Comparison of ENCODE assay signal across 1 cellular context in the genomic region with DNA sequence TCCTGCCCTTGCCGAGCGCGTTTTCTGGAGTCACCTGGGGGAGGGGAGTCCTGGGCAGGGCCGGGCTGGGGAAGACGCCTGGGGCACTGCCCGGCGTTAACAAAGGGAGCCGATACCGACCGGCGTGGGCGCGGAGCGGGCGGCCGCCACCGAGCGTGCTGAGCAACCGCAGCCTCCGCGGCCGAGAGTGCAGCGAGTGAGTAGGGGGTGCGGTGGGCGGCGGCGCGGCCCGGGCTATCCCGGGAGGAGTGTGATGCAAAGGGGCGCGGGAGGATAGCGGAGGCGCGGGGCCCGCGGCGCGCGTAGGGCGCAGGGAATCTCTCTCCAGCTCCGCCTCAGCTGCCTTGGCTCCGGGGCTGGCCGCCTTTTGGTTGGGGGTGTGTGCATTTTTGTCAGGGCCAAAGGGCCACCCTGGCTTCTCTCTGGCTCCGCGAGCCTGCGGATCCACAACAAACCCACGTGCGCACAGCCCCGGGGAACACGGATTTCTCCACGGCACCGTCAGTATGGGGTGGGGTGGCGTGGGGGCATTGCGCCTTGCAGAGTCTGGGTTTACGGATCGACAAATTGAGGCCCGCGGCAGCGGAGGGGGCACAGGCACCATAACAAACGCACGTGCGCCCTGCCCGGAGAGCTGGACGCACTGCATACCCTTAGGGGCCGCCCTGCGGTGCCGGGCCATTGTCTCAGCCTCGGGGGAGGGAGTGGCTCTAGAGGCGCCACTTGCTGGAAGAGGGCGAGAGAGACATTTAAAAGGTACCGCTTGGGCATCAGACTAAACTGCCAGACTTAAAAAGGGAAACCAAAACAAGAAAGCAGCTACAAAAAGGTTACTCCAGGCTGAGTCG.
TF ChIP-seq lines count a peak whose summit lies in the region.

No MANE protein-coding gene starts in this region.

TF ChIP-seq in HepG2, 621 proteins besides CTCF, POLR2A, EP300 and RAD21 (continued from another document and continues in another):
- TF ChIP-seq, protein P1, sequence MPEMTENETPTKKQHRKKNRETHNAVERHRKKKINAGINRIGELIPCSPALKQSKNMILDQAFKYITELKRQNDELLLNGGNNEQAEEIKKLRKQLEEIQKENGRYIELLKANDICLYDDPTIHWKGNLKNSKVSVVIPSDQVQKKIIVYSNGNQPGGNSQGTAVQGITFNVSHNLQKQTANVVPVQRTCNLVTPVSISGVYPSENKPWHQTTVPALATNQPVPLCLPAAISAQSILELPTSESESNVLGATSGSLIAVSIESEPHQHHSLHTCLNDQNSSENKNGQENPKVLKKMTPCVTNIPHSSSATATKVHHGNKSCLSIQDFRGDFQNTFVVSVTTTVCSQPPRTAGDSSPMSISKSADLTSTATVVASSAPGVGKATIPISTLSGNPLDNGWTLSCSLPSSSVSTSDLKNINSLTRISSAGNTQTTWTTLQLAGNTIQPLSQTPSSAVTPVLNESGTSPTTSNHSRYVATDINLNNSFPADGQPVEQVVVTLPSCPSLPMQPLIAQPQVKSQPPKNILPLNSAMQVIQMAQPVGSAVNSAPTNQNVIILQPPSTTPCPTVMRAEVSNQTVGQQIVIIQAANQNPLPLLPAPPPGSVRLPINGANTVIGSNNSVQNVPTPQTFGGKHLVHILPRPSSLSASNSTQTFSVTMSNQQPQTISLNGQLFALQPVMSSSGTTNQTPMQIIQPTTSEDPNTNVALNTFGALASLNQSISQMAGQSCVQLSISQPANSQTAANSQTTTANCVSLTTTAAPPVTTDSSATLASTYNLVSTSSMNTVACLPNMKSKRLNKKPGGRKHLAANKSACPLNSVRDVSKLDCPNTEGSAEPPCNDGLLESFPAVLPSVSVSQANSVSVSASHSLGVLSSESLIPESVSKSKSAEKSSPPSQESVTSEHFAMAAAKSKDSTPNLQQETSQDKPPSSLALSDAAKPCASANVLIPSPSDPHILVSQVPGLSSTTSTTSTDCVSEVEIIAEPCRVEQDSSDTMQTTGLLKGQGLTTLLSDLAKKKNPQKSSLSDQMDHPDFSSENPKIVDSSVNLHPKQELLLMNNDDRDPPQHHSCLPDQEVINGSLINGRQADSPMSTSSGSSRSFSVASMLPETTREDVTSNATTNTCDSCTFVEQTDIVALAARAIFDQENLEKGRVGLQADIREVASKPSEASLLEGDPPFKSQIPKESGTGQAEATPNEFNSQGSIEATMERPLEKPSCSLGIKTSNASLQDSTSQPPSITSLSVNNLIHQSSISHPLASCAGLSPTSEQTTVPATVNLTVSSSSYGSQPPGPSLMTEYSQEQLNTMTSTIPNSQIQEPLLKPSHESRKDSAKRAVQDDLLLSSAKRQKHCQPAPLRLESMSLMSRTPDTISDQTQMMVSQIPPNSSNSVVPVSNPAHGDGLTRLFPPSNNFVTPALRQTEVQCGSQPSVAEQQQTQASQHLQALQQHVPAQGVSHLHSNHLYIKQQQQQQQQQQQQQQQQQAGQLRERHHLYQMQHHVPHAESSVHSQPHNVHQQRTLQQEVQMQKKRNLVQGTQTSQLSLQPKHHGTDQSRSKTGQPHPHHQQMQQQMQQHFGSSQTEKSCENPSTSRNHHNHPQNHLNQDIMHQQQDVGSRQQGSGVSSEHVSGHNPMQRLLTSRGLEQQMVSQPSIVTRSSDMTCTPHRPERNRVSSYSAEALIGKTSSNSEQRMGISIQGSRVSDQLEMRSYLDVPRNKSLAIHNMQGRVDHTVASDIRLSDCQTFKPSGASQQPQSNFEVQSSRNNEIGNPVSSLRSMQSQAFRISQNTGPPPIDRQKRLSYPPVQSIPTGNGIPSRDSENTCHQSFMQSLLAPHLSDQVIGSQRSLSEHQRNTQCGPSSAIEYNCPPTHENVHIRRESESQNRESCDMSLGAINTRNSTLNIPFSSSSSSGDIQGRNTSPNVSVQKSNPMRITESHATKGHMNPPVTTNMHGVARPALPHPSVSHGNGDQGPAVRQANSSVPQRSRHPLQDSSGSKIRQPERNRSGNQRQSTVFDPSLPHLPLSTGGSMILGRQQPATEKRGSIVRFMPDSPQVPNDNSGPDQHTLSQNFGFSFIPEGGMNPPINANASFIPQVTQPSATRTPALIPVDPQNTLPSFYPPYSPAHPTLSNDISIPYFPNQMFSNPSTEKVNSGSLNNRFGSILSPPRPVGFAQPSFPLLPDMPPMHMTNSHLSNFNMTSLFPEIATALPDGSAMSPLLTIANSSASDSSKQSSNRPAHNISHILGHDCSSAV (CRISPR knock-in tag; IDR thresholded peaks at IDR 0.05; ENCODE audit: borderline replicate concordance): no peak
- TF ChIP-seq HDAC1 (CRISPR knock-in tag; IDR thresholded peaks at IDR 0.05) (no peak; the same call in none of the 2 replicates), ZBTB38 (CRISPR knock-in tag; IDR thresholded peaks at IDR 0.05) (no peak), ZNF672 (CRISPR knock-in tag; IDR thresholded peaks at IDR 0.05) (no peak), NCOA5 (CRISPR knock-in tag; IDR thresholded peaks at IDR 0.05) (no peak), FOSL2 (CRISPR knock-in tag; IDR thresholded peaks at IDR 0.05) (0 out of 2 replicates have a peak, but pooled peaks have one; percentile 8), AGO2 (optimal IDR thresholded peaks at IDR 0.05; ENCODE audit: low read depth, low read length) (no peak), ZNF180 (CRISPR knock-in tag; IDR thresholded peaks at IDR 0.05; ENCODE audit: borderline replicate concordance, low read depth) (no peak), ZNF34 (CRISPR knock-in tag; IDR thresholded peaks at IDR 0.05; ENCODE audit: borderline replicate concordance) (no peak), RNF2 (conservative IDR thresholded peaks at IDR 0.05; ENCODE audit: low read depth) (no peak), RFX5 (IDR thresholded peaks at IDR 0.05; ENCODE audit: low read depth, low read length) (no peak), MBNL3 (CRISPR knock-in tag; conservative IDR thresholded peaks at IDR 0.05) (no peak), ZNF841 (CRISPR knock-in tag; IDR thresholded peaks at IDR 0.05; ENCODE audit: borderline replicate concordance) (no peak), ZIK1 (CRISPR knock-in tag; IDR thresholded peaks at IDR 0.05; ENCODE audit: borderline replicate concordance, low read depth) (no peak), ZNF567 (CRISPR knock-in tag; IDR thresholded peaks at IDR 0.05; ENCODE audit: borderline replicate concordance) (no peak), SNRNP70 (IDR thresholded peaks at IDR 0.05; ENCODE audit: low read depth, low read length) (no peak), GABPB1 (CRISPR knock-in tag; IDR thresholded peaks at IDR 0.05) (peak; percentile 46; the same call in 1 of the 2 replicates), ONECUT2 (CRISPR knock-in tag; IDR thresholded peaks at IDR 0.05) (no peak), THYN1 (CRISPR knock-in tag; IDR thresholded peaks at IDR 0.05; ENCODE audit: borderline replicate concordance, low read depth) (no peak), CENPT (CRISPR knock-in tag; IDR thresholded peaks at IDR 0.05; ENCODE audit: low read depth) (no peak), HNRNPLL (IDR thresholded peaks at IDR 0.05; ENCODE audit: low read depth, low read length, poor library complexity, severe bottlenecking) (no peak), ZSCAN12 (CRISPR knock-in tag; IDR thresholded peaks at IDR 0.05) (no peak), ZNF362 (CRISPR knock-in tag; IDR thresholded peaks at IDR 0.05; ENCODE audit: borderline replicate concordance) (no peak), ZNF891 (CRISPR knock-in tag; IDR thresholded peaks at IDR 0.05) (peak; percentile 88; the same call in 1 of the 2 replicates), ZNF350 (CRISPR knock-in tag; IDR thresholded peaks at IDR 0.05; ENCODE audit: borderline replicate concordance, low read depth) (0 out of 2 replicates have a peak, but pooled peaks have one; percentile 36), GLI4 (CRISPR knock-in tag; IDR thresholded peaks at IDR 0.05; ENCODE audit: borderline replicate concordance) (peak; percentile 73; the same call in 1 of the 2 replicates), ZFP90 (CRISPR knock-in tag; IDR thresholded peaks at IDR 0.05; ENCODE audit: borderline replicate concordance) (no peak), NPAS2 (CRISPR knock-in tag; IDR thresholded peaks at IDR 0.05; ENCODE audit: borderline replicate concordance) (no peak)
- TF ChIP-seq, protein P2, sequence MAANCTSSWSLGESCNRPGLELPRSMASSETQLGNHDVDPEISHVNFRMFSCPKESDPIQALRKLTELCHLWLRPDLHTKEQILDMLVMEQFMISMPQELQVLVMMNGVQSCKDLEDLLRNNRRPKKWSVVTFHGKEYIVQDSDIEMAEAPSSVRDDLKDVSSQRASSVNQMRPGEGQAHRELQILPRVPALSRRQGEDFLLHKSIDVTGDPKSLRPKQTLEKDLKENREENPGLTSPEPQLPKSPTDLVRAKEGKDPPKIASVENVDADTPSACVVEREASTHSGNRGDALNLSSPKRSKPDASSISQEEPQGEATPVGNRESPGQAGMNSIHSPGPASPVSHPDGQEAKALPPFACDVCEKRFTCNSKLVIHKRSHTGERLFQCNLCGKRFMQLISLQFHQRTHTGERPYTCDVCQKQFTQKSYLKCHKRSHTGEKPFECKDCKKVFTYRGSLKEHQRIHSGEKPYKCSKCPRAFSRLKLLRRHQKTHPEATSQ (CRISPR knock-in tag; IDR thresholded peaks at IDR 0.05; ENCODE audit: borderline replicate concordance): no peak
- TF ChIP-seq, protein P3, sequence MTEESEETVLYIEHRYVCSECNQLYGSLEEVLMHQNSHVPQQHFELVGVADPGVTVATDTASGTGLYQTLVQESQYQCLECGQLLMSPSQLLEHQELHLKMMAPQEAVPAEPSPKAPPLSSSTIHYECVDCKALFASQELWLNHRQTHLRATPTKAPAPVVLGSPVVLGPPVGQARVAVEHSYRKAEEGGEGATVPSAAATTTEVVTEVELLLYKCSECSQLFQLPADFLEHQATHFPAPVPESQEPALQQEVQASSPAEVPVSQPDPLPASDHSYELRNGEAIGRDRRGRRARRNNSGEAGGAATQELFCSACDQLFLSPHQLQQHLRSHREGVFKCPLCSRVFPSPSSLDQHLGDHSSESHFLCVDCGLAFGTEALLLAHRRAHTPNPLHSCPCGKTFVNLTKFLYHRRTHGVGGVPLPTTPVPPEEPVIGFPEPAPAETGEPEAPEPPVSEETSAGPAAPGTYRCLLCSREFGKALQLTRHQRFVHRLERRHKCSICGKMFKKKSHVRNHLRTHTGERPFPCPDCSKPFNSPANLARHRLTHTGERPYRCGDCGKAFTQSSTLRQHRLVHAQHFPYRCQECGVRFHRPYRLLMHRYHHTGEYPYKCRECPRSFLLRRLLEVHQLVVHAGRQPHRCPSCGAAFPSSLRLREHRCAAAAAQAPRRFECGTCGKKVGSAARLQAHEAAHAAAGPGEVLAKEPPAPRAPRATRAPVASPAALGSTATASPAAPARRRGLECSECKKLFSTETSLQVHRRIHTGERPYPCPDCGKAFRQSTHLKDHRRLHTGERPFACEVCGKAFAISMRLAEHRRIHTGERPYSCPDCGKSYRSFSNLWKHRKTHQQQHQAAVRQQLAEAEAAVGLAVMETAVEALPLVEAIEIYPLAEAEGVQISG (CRISPR knock-in tag; IDR thresholded peaks at IDR 0.05): no peak
- TF ChIP-seq, protein P4, sequence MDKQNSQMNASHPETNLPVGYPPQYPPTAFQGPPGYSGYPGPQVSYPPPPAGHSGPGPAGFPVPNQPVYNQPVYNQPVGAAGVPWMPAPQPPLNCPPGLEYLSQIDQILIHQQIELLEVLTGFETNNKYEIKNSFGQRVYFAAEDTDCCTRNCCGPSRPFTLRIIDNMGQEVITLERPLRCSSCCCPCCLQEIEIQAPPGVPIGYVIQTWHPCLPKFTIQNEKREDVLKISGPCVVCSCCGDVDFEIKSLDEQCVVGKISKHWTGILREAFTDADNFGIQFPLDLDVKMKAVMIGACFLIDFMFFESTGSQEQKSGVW (CRISPR knock-in tag; IDR thresholded peaks at IDR 0.05; ENCODE audit: borderline replicate concordance): no peak
- TF ChIP-seq, protein P5, sequence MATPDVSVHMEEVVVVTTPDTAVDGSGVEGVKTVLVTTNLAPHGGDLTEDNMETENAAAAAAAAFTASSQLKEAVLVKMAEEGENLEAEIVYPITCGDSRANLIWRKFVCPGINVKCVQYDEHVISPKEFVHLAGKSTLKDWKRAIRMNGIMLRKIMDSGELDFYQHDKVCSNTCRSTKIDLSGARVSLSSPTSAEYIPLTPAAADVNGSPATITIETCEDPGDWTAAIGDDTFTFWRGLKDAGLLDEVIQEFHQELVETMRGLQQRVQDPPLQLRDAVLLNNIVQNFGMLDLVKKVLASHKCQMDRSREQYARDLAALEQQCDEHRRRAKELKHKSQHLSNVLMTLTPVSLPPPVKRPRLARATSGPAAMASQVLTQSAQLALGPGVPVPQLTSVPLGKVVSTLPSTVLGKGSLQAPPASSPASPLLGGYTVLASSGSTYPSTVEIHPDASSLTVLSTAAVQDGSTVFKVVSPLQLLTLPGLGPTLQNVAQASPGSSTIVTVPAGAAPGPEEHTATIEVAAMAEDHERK (CRISPR knock-in tag; IDR thresholded peaks at IDR 0.05; ENCODE audit: low read depth): no peak
- TF ChIP-seq, protein P6, sequence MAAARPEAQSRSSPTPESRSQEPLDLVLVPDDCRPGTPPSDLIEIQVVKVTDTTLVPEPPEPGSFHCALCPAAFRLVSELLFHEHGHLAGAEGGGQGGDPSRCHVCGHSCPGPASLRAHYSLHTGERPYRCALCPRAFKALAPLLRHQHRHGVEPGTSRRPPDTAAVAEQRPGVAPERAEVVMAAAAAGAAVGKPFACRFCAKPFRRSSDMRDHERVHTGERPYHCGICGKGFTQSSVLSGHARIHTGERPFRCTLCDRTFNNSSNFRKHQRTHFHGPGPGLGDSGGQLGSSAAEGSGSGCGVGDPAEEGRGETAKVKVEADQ (CRISPR knock-in tag; IDR thresholded peaks at IDR 0.05; ENCODE audit: borderline replicate concordance): no peak
- TF ChIP-seq, protein P7, sequence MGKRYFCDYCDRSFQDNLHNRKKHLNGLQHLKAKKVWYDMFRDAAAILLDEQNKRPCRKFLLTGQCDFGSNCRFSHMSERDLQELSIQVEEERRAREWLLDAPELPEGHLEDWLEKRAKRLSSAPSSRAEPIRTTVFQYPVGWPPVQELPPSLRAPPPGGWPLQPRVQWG (CRISPR knock-in tag; IDR thresholded peaks at IDR 0.05; ENCODE audit: borderline replicate concordance, low read depth): no peak
- TF ChIP-seq, protein P8, sequence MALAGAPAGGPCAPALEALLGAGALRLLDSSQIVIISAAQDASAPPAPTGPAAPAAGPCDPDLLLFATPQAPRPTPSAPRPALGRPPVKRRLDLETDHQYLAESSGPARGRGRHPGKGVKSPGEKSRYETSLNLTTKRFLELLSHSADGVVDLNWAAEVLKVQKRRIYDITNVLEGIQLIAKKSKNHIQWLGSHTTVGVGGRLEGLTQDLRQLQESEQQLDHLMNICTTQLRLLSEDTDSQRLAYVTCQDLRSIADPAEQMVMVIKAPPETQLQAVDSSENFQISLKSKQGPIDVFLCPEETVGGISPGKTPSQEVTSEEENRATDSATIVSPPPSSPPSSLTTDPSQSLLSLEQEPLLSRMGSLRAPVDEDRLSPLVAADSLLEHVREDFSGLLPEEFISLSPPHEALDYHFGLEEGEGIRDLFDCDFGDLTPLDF (CRISPR knock-in tag; IDR thresholded peaks at IDR 0.05): no peak
- TF ChIP-seq, protein P9, sequence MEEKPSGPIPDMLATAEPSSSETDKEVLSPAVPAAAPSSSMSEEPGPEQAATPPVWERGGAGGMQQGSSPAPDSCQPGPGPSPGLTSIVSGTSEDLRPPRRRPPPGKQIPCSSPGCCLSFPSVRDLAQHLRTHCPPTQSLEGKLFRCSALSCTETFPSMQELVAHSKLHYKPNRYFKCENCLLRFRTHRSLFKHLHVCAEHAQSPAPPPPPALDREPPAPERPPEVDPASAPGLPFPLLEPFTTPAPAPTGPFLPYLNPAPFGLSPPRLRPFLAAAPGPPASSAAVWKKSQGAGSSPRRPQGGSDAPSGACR (CRISPR knock-in tag; IDR thresholded peaks at IDR 0.05): no peak
